18 cellular contexts compared by ENCODE assay signal in genomic region chr6:47147175-47147727, GRCh38.
DNase-seq lines count a peak whose midpoint lies in the region; ATAC-seq and TF ChIP-seq lines count a peak whose summit lies in the region.
"Had no signal": no experiment of that assay in that cellular context is flagged by ENCODE, and none has a peak within 500 bp of the region (broad histone marks: within the 10 kb centered on the region; RNA-seq: fewer than 3 reads in every experiment).

No MANE protein-coding gene starts in this region.

- no peaks in the 10 kb centered on the region for H3K27me3 Mint-ChIP-seq in activated naive CD4-positive, alpha-beta T cell treated with anti-CD3 and anti-CD28 coated beads for 36 hours (ENCODE audit: low read depth)
- H3K27me3 Mint-ChIP-seq in T-helper 2 cell treated with Interferon-gamma antibody and Interleukin-4, amounts not matched to agents 5 μg/mL and 100 μg/mL, for 36 hours (ENCODE audit: low read depth): peaks cover 15% of the 10 kb centered on the region

- H3K9me3 Mint-ChIP-seq in activated naive CD4-positive, alpha-beta T cell treated with anti-CD3 and anti-CD28 coated beads for 36 hours: no peaks in the 10 kb centered on the region
- no peaks in the 10 kb centered on the region for H3K9me3 Mint-ChIP-seq in T-helper 2 cell treated with Interferon-gamma antibody and Interleukin-4, amounts not matched to agents 5 μg/mL and 100 μg/mL, for 36 hours
- H3K9me3 Mint-ChIP-seq: CD4-positive, alpha-beta T cell had no signal

- H3K27me3 ChIP-seq in RWPE2 (ENCODE audit: insufficient read depth, poor library complexity, severe bottlenecking) (no peaks in the 10 kb centered on the region), left lung (no peaks in the 10 kb centered on the region), stomach smooth muscle (ENCODE audit: control insufficient read depth in 1 of 2, insufficient read depth in 2 of 2, low read length in 2 of 2) (no peaks in the 10 kb centered on the region)
- H3K27me3 ChIP-seq: esophagus squamous epithelium had no signal

- no peaks in the 10 kb centered on the region for H3K4me1 Mint-ChIP-seq in activated naive CD4-positive, alpha-beta T cell treated with anti-CD3 and anti-CD28 coated beads for 36 hours (ENCODE audit: low read depth)
- H3K4me1 Mint-ChIP-seq in T-helper 2 cell treated with Interferon-gamma antibody and Interleukin-4, amounts not matched to agents 5 μg/mL and 100 μg/mL, for 36 hours (ENCODE audit: low read depth): no peaks in the 10 kb centered on the region

- no peak for TF ChIP-seq CTCF in RWPE2 (IDR thresholded peaks at IDR 0.05; ENCODE audit: poor library complexity, severe bottlenecking)
- no peak for TF ChIP-seq CTCF in left lung (IDR thresholded peaks at IDR 0.05)

- DNase-seq in NCI-H510A treated with DMSO at 0.1 percent for 48 hours (lab: John Stamatoyannopoulos, UW) (peak; percentile 16), NCI-H510A (lab: John Stamatoyannopoulos, UW) (no peak), RWPE2 (ENCODE audit: low spot score) (no peak), left lung (no peak), ureter (ENCODE audit: low spot score) (no peak)
- DNase-seq in activated naive CD4-positive, alpha-beta T cell treated with anti-CD3 and anti-CD28 coated beads for 36 hours: no peak
- DNase-seq in T-helper 2 cell treated with Interferon-gamma antibody and Interleukin-4, amounts not matched to agents 5 μg/mL and 100 μg/mL, for 36 hours (ENCODE audit: low spot score): no peak
- DNase-seq: 8988T; CD4-positive, alpha-beta T cell; dermis blood vessel endothelial cell; esophagus squamous epithelium; NCI-H2029; NCI-H526 treated with DMSO at 0.1 percent for 48 hours; stimulated activated CD4-positive, alpha-beta T cell treated with anti-CD3 and anti-CD28 coated beads, Interleukin-15, amount 100 ng/mL, for 24 hours had no signal

- no peak overlapping the region for H3K27ac Mint-ChIP-seq in activated naive CD4-positive, alpha-beta T cell treated with anti-CD3 and anti-CD28 coated beads for 36 hours
- H3K27ac Mint-ChIP-seq in T-helper 2 cell treated with Interferon-gamma antibody and Interleukin-4, amounts not matched to agents 5 μg/mL and 100 μg/mL, for 36 hours: no peak overlapping the region
- H3K27ac Mint-ChIP-seq: CD4-positive, alpha-beta T cell had no signal

- H3K27ac ChIP-seq in RWPE2 (ENCODE audit: poor library complexity, severe bottlenecking): peak overlapping the region; percentile 43
- no peak overlapping the region for H3K27ac ChIP-seq in left lung
- peak overlapping the region; percentile 56 for H3K27ac ChIP-seq in stomach smooth muscle (ENCODE audit: low read length)
- H3K27ac ChIP-seq: GM23248, prostate gland had no signal

- no peaks in the 10 kb centered on the region for H3K36me3 Mint-ChIP-seq in activated naive CD4-positive, alpha-beta T cell treated with anti-CD3 and anti-CD28 coated beads for 36 hours (ENCODE audit: low read depth)
- H3K36me3 Mint-ChIP-seq in T-helper 2 cell treated with Interferon-gamma antibody and Interleukin-4, amounts not matched to agents 5 μg/mL and 100 μg/mL, for 36 hours (ENCODE audit: low read depth): no peaks in the 10 kb centered on the region

- CTCF ChIA-PET in activated naive CD4-positive, alpha-beta T cell treated with anti-CD3 and anti-CD28 coated beads for 36 hours (lab: Charles Lee): no interaction called here

- H3K4me3 ChIP-seq in RWPE2 (ENCODE audit: severe bottlenecking) (no peak overlapping the region), left lung (no peak overlapping the region), stomach smooth muscle (ENCODE audit: low read length in 2 of 2) (peak overlapping the region in 1 of 2 donors; percentile 4)
- H3K4me3 ChIP-seq: esophagus squamous epithelium, GM23248, prostate gland had no signal

- H3K36me3 ChIP-seq in RWPE2 (ENCODE audit: low read depth): no peaks in the 10 kb centered on the region
- H3K36me3 ChIP-seq in left lung: no peaks in the 10 kb centered on the region
- no peaks in the 10 kb centered on the region for H3K36me3 ChIP-seq in stomach smooth muscle (ENCODE audit: control insufficient read depth in 2 of 2, insufficient read depth in 2 of 2, low read length in 2 of 2)
- H3K36me3 ChIP-seq: esophagus squamous epithelium, prostate gland had no signal

- ATAC-seq in RWPE2 (ENCODE audit: low read depth) (no peak), left lung (peak; percentile 54)
- ATAC-seq: activated CD4-positive, CD25-positive, alpha-beta regulatory T cell treated with anti-CD3 and anti-CD28 coated beads, Interleukin-2, amount 50 U/mL, for 24 hours had no signal

- H3K4me1 ChIP-seq in RWPE2 (ENCODE audit: insufficient read depth, poor library complexity, severe bottlenecking): peaks cover 24% of the 10 kb centered on the region
- peaks cover 4 to 14% of the 10 kb centered on the region in 2 donors for H3K4me1 ChIP-seq in left lung
- peaks cover 21% of the 10 kb centered on the region for H3K4me1 ChIP-seq in stomach smooth muscle (ENCODE audit: control insufficient read depth, insufficient read depth, low read length)
- H3K4me1 ChIP-seq: prostate gland had no signal

- H3K9me3 ChIP-seq in RWPE2 (ENCODE audit: severe bottlenecking): no peaks in the 10 kb centered on the region
- H3K9me3 ChIP-seq in left lung: no peaks in the 10 kb centered on the region
- no peaks in the 10 kb centered on the region for H3K9me3 ChIP-seq in stomach smooth muscle (ENCODE audit: control insufficient read depth in 2 of 2, low read length in 2 of 2)
- H3K9me3 ChIP-seq: esophagus squamous epithelium, prostate gland had no signal

- H3K4me3 Mint-ChIP-seq in activated naive CD4-positive, alpha-beta T cell treated with anti-CD3 and anti-CD28 coated beads for 36 hours: no peak overlapping the region
- no peak overlapping the region for H3K4me3 Mint-ChIP-seq in T-helper 2 cell treated with Interferon-gamma antibody and Interleukin-4, amounts not matched to agents 5 μg/mL and 100 μg/mL, for 36 hours
- H3K4me3 Mint-ChIP-seq: CD4-positive, alpha-beta T cell had no signal

- intact Hi-C loops in left lung (cut with DNase I): no loop called here
- intact Hi-C loops in activated naive CD4-positive, alpha-beta T cell treated with anti-CD3 and anti-CD28 coated beads for 36 hours (cut with micrococcal nuclease): no loop called here

- H3K9ac ChIP-seq in stomach smooth muscle (ENCODE audit: low read length in 2 of 2): no peak overlapping the region
- H3K9ac ChIP-seq: GM23248 had no signal

Comparison
In these comparisons a context has a peak if more than half of its experiments do, and no peak if none do; other contexts are left out.
1. H3K27ac ChIP-seq: peak in RWPE2 (single experiment) and stomach smooth muscle (single experiment); none in left lung (0 of 2).